13 cellular contexts compared by ENCODE assay signal in the genomic region with DNA sequence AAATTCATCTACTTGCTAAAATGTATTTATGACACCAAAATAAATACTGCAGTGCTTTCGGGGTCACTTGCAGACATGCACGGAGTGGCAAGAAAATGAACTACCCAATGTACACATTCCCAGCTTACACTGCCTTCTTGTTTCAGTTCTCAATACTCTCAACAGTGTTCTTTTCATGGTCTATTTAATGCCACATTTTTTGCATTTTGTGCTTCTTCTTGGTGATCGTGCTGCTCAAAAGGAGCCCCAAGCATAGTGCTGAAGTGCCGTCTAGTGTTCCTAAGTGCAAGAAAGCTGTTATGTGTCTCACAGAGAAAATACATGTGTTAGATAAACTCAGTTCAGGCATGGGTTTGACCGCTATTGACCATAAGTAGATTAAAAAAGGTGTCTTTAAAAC.
DNase-seq lines count a peak whose midpoint lies in the region; ATAC-seq lines count a peak whose summit lies in the region.
"Had no signal": no experiment of that assay in that cellular context is flagged by ENCODE, and none has a peak within 500 bp of the region (broad histone marks: within the 10 kb centered on the region; RNA-seq: fewer than 3 reads in every experiment).

No MANE protein-coding gene starts in this region.

- ATAC-seq in GM18498 (IDR thresholded peaks at IDR 0.05; ENCODE audit: unreplicated experiment) (peak; percentile 94), GM21515 (IDR thresholded peaks at IDR 0.05; ENCODE audit: unreplicated experiment) (peak; percentile 67), HG03378 (IDR thresholded peaks at IDR 0.05; ENCODE audit: unreplicated experiment) (peak; percentile 81), HG03139 (IDR thresholded peaks at IDR 0.05; ENCODE audit: unreplicated experiment) (no peak), GM18873 (IDR thresholded peaks at IDR 0.05; ENCODE audit: low FRiP score, unreplicated experiment) (no peak)
- ATAC-seq: effector memory CD8-positive, alpha-beta T cell; K562 had no signal

- peaks cover 36% of the 10 kb centered on the region for H3K9me3 Mint-ChIP-seq in T-helper 2 cell treated with Interferon-gamma antibody and Interleukin-4, amounts not matched to agents 5 μg/mL and 100 μg/mL, for 36 hours

- H3K4me1 Mint-ChIP-seq in T-helper 2 cell treated with Interferon-gamma antibody and Interleukin-4, amounts not matched to agents 5 μg/mL and 100 μg/mL, for 36 hours (ENCODE audit: low read depth): no peaks in the 10 kb centered on the region

- no peak overlapping the region for H3K27ac Mint-ChIP-seq in T-helper 2 cell treated with Interferon-gamma antibody and Interleukin-4, amounts not matched to agents 5 μg/mL and 100 μg/mL, for 36 hours
- H3K27ac Mint-ChIP-seq: effector memory CD8-positive, alpha-beta T cell had no signal

- no peaks in the 10 kb centered on the region for H3K36me3 Mint-ChIP-seq in T-helper 2 cell treated with Interferon-gamma antibody and Interleukin-4, amounts not matched to agents 5 μg/mL and 100 μg/mL, for 36 hours (ENCODE audit: low read depth)

- H3K27ac ChIP-seq in caudate nucleus (ENCODE audit: low read depth, low read length): peak overlapping the region; percentile 2

- peak in 11 of 61 donors; percentile 4 to 41 (median 11) for DNase-seq in caudate nucleus (lab: John Stamatoyannopoulos, UW)
- DNase-seq in T-helper 2 cell treated with Interferon-gamma antibody and Interleukin-4, amounts not matched to agents 5 μg/mL and 100 μg/mL, for 36 hours (ENCODE audit: low spot score): no peak
- DNase-seq in ACHN: no peak
- DNase-seq: activated CD8-positive, alpha-beta memory T cell treated with anti-CD3 and anti-CD28 coated beads, Interleukin-2, amount 50 U/mL, for 48 hours; aorta; effector memory CD8-positive, alpha-beta T cell; NCI-H2081 treated with DMSO at 0.1 percent for 48 hours had no signal

- no peak overlapping the region for H3K4me3 Mint-ChIP-seq in T-helper 2 cell treated with Interferon-gamma antibody and Interleukin-4, amounts not matched to agents 5 μg/mL and 100 μg/mL, for 36 hours
- H3K4me3 Mint-ChIP-seq: effector memory CD8-positive, alpha-beta T cell had no signal

- in situ Hi-C loops in ACHN (cut with HindIII; ENCODE audit: low pct_ligation_motif_present, low pct_unique_long_range_greater_than_20kb, low sequenced_read_pairs): no loop called here

- no peaks in the 10 kb centered on the region for H3K27me3 Mint-ChIP-seq in T-helper 2 cell treated with Interferon-gamma antibody and Interleukin-4, amounts not matched to agents 5 μg/mL and 100 μg/mL, for 36 hours (ENCODE audit: low read depth)
- H3K27me3 Mint-ChIP-seq: effector memory CD8-positive, alpha-beta T cell had no signal

Comparison
In these comparisons a context has a peak if more than half of its experiments do, and no peak if none do; other contexts are left out.
1. ATAC-seq: peak in GM18498 (single experiment), GM21515 (single experiment) and HG03378 (single experiment); none in HG03139 (single experiment) and GM18873 (single experiment).